12 cellular contexts compared by ENCODE assay signal in genomic region chr5:76958976-76959767, GRCh38. TPM values are rescaled to one million over a fixed set of nuclear protein-coding genes. Genes with fewer than 3 reads are reported as not detected.
DNase-seq lines count a peak whose midpoint lies in the region; ATAC-seq and TF ChIP-seq lines count a peak whose summit lies in the region.
"Had no signal": no experiment of that assay in that cellular context is flagged by ENCODE, and none has a peak within 500 bp of the region (broad histone marks: within the 10 kb centered on the region; RNA-seq: fewer than 3 reads in every experiment).

No MANE protein-coding gene starts in this region.

- no peaks in the 10 kb centered on the region for H3K36me3 ChIP-seq in lung (ENCODE audit: control insufficient read depth in 2 of 2, insufficient read depth in 2 of 2, low read length in 2 of 2)
- H3K36me3 ChIP-seq: ascending aorta had no signal

- no peak overlapping the region for H3K27ac ChIP-seq in lung (ENCODE audit: low read depth in 1 of 2, low read length in 1 of 2)
- H3K27ac ChIP-seq: ascending aorta had no signal

- peaks cover 0 to 1% of the 10 kb centered on the region in 2 donors for H3K4me1 ChIP-seq in lung (ENCODE audit: control insufficient read depth in 2 of 2, insufficient read depth in 2 of 2, low read length in 2 of 2)
- H3K4me1 ChIP-seq: ascending aorta had no signal

- no peak for TF ChIP-seq CTCF in lung (IDR thresholded peaks at IDR 0.05; ENCODE audit: control extremely low read depth, extremely low read depth)

- TF ChIP-seq POLR2A in GM18505 (IDR thresholded peaks at IDR 0.05; ENCODE audit: borderline replicate concordance, extremely low read depth, insufficient read depth, insufficient read length): no peak

- H3K9me3 ChIP-seq in lung (ENCODE audit: control insufficient read depth in 2 of 2, insufficient read depth in 1 of 2, low read length in 1 of 2): no peaks in the 10 kb centered on the region
- H3K9me3 ChIP-seq: ascending aorta had no signal

- no peak overlapping the region for H3K4me3 ChIP-seq in lung
- H3K4me3 ChIP-seq: ascending aorta had no signal

- H3K27me3 ChIP-seq in lung (ENCODE audit: control insufficient read depth, insufficient read depth): no peaks in the 10 kb centered on the region
- H3K27me3 ChIP-seq: ascending aorta had no signal

- WGBS in lung, 2 donors: 50 to 60% methylated on average over 6 of the region's 6 CpGs

- ATAC-seq in lung (ENCODE audit: insufficient read depth, low FRiP score) (peak; percentile 32), HG03280 (IDR thresholded peaks at IDR 0.05; ENCODE audit: unreplicated experiment) (no peak), GM18505 (IDR thresholded peaks at IDR 0.05; ENCODE audit: unreplicated experiment) (no peak)

- DNase-seq in EL (peak; percentile 86), M059J (ENCODE audit: low read depth) (peak; percentile 81), astrocyte of the hippocampus (ENCODE audit: low read depth, low spot score) (peak; percentile 85), lung (ENCODE audit: low spot score) (no peak), UCSD-AML1 (lab: John Stamatoyannopoulos, UW; ENCODE audit: unreplicated experiment) (no peak), NCI-H1092 (lab: John Stamatoyannopoulos, UW) (no peak)
- DNase-seq: head of caudate nucleus, NCI-H2227 treated with DMSO at 0.1 percent for 48 hours, occipital lobe had no signal

RNA-seq across cellular contexts. Expression of gene CRHBP, which starts 6.3 kb away (rescaled TPM):
- total RNA-seq in M059J (2014; rRNA removed; shearing (Covaris generic)): not detected in 2 replicates
- total RNA-seq in lung: under 1 TPM; 0.37 to 0.58 TPM
- under 1 TPM; 0.21 to 0.30 TPM for polyA plus RNA-seq in lung

Comparison
In these comparisons a context has a peak if more than half of its experiments do, and no peak if none do; other contexts are left out.
1. DNase-seq: peak in EL (single experiment), M059J (single experiment) and astrocyte of the hippocampus (single experiment); none in lung (single experiment), UCSD-AML1 (single experiment) and NCI-H1092 (single experiment).